Comparison of ENCODE assay signal across 8 cellular contexts in the genomic region with DNA sequence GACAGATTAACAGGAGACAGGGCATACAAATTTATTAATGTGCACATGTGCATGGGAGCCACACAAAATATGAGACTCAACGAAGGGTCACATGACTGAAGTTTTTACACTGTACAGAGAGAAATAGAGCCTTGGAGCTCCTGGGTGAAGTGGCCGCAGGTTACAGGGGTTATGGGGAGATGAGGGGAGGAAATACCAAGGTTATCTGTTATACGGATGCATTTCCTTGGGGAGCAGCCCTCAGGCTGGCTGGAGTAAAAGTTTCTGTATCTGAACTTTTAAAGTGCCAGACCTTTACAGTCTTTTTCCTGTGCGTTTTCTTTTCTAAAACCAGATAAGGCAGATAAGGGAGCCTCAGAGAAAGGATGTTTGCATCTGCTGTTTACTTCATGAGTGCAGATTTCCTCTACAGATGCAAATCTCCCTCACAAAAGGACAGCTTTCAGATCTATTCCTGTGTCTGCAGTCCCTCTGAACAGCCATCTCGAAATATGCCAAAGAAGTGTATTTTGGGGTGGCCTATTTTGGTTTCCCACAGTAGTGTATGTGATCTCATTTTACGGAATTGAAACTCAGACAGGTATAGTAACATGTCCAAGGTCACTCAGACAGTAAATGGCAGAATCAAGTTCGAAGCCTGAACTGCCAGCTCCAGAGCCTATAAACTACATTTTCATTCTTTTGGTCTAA.
DNase-seq lines count a peak whose midpoint lies in the region; ATAC-seq and TF ChIP-seq lines count a peak whose summit lies in the region.

No MANE protein-coding gene starts in this region.

- in situ Hi-C loops in HAP-1 (cut with MboI; ENCODE audit: low sequenced_read_pairs), result no loop called here

- peak overlapping the region; percentile 17; the same call in 1 of the 2 replicates for H3K9ac ChIP-seq in iPS-20b (ENCODE audit: low read depth, low read length)

- peak; percentile 81 for ATAC-seq in GM18520 (IDR thresholded peaks at IDR 0.05; ENCODE audit: unreplicated experiment)
- peak; percentile 92 for ATAC-seq in GM21723 (IDR thresholded peaks at IDR 0.05; ENCODE audit: unreplicated experiment)
- peak; percentile 82 for ATAC-seq in HG03342 (IDR thresholded peaks at IDR 0.05; ENCODE audit: unreplicated experiment)
- ATAC-seq in psoas muscle, result no peak

- 28 to 39% (median 29%) methylated on average over 7 of the region's 7 CpGs for WGBS in psoas muscle, 3 donors

- DNase-seq in NCI-H526 (lab: John Stamatoyannopoulos, UW) (no peak), HAP-1 (ENCODE audit: low spot score in 2 of 2) (no peak), psoas muscle (no peak), globus pallidus (ENCODE audit: low spot score) (no peak)

- H3K27me3 ChIP-seq in iPS-20b (ENCODE audit: insufficient read depth, low read length), result no peaks in the 10 kb centered on the region; the same call in 1 of the 2 replicates
- no peaks in the 10 kb centered on the region for H3K27me3 ChIP-seq in HAP-1 (ENCODE audit: low read depth)
- H3K27me3 ChIP-seq in psoas muscle (ENCODE audit: insufficient read depth in 3 of 3, low read length in 2 of 3), result no peaks in the 10 kb centered on the region

- H3K9me3 ChIP-seq in iPS-20b (ENCODE audit: insufficient read depth, low read depth, low read length), result no peaks in the 10 kb centered on the region; the same call in 1 of the 2 replicates
- no peaks in the 10 kb centered on the region for H3K9me3 ChIP-seq in HAP-1
- no peaks in the 10 kb centered on the region for H3K9me3 ChIP-seq in psoas muscle

- no peak overlapping the region for H3K4me3 ChIP-seq in iPS-20b (ENCODE audit: low read length)
- no peak overlapping the region for H3K4me3 ChIP-seq in HAP-1
- H3K4me3 ChIP-seq in psoas muscle, result no peak overlapping the region

- H3K27ac ChIP-seq in iPS-20b (ENCODE audit: low read length) (no peak overlapping the region), psoas muscle (no peak overlapping the region)

- intact Hi-C loops in psoas muscle (cut with DNase I), result no loop called here

- H3K36me3 ChIP-seq in iPS-20b (ENCODE audit: insufficient read depth, low read depth, low read length) (no peaks in the 10 kb centered on the region), HAP-1 (replicated peaks) (no peaks in the 10 kb centered on the region), psoas muscle (ENCODE audit: insufficient read depth in 1 of 2, low read depth in 1 of 2) (no peaks in the 10 kb centered on the region)

- no peak for TF ChIP-seq CTCF in psoas muscle (IDR thresholded peaks at IDR 0.05)

- 0 out of 2 replicates have a peak, but pooled peaks cover 15% of the 10 kb centered on the region for H3K4me1 ChIP-seq in iPS-20b (ENCODE audit: insufficient read depth, low read length)
- H3K4me1 ChIP-seq in HAP-1, result peaks cover 10% of the 10 kb centered on the region
- H3K4me1 ChIP-seq in psoas muscle, result no peaks in the 10 kb centered on the region

Comparison
In these comparisons a context has a peak if more than half of its experiments do, and no peak if none do; other contexts are left out.
1. ATAC-seq: peak in GM18520 (single experiment), GM21723 (single experiment) and HG03342 (single experiment); none in psoas muscle (0 of 4).